Comparison of ENCODE assay signal across 9 cellular contexts in the genomic region with DNA sequence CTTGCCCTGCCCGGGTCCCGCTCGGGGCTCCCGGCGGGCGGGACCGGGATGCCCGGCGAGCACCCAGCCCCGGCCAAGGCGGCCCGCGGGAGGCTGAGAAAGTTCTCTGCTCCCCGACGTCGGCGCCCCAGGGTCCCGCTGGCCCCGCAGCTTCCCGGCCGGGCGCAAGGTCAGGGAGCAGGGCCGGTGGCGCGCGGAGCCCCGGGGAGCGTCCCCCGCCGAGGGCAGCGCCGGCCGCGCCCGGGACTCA. TPM values are rescaled to one million over a fixed set of nuclear protein-coding genes. Genes with fewer than 3 reads are reported as not detected.
DNase-seq lines count a peak whose midpoint lies in the region; ATAC-seq, FAIRE-seq and TF ChIP-seq lines count a peak whose summit lies in the region.
"Had no signal": no experiment of that assay in that cellular context is flagged by ENCODE, and none has a peak within 500 bp of the region (broad histone marks: within the 10 kb centered on the region; RNA-seq: fewer than 3 reads in every experiment).

No MANE protein-coding gene starts in this region.

- peak overlapping the region; percentile 19; the same call in 1 of the 2 replicates for H3K4me3 ChIP-seq in Karpas-422 (ENCODE audit: low read length)
- peak overlapping the region in 3 of 4 experiments; percentile 57 to 77 (median 70) for H3K4me3 ChIP-seq in fibroblast of lung (replicated peaks in 1 of 4; ENCODE audit: control extremely low read depth in 1 of 4, insufficient read depth in 1 of 4, low read depth in 3 of 4, low read length in 4 of 4)
- H3K4me3 ChIP-seq in skin epidermis, result peak overlapping the region; percentile 41 to 71 (median 63)

- H3K9ac ChIP-seq in Karpas-422 (ENCODE audit: low read length) (no peak overlapping the region), fibroblast of lung (ENCODE audit: insufficient read depth, low read length) (peak overlapping the region; percentile 50)

- H3K4me1 ChIP-seq in Karpas-422 (ENCODE audit: low read length), result peaks cover 10% of the 10 kb centered on the region
- peaks cover 8% of the 10 kb centered on the region for H3K4me1 ChIP-seq in fibroblast of lung (ENCODE audit: control insufficient read depth, extremely low read depth, insufficient read depth, low read length)

- H3K27ac ChIP-seq in Karpas-422 (ENCODE audit: low read length), result no peak overlapping the region
- H3K27ac ChIP-seq in fibroblast of lung (ENCODE audit: insufficient read depth, low read length), result no peak overlapping the region
- peak overlapping the region in 10 of 21 experiments; percentile 12 to 77 (median 56) for H3K27ac ChIP-seq in skin epidermis

- H3K9me3 ChIP-seq in Karpas-422 (ENCODE audit: low read length), result no peaks in the 10 kb centered on the region
- no peaks in the 10 kb centered on the region for H3K9me3 ChIP-seq in fibroblast of lung (ENCODE audit: control insufficient read depth, insufficient read depth, low read depth, low read length)

- no peaks in the 10 kb centered on the region for H3K27me3 ChIP-seq in Karpas-422 (ENCODE audit: low read length)
- H3K27me3 ChIP-seq in fibroblast of lung (ENCODE audit: control insufficient read depth, insufficient read depth, low read length), result peaks cover 3% of the 10 kb centered on the region

- H3K4me2 ChIP-seq in Karpas-422 (ENCODE audit: low read depth, low read length, poor library complexity, severe bottlenecking) (peak overlapping the region; percentile 37), fibroblast of lung (ENCODE audit: extremely low read depth, insufficient read depth, low read length) (peak overlapping the region; percentile 95)

- peaks cover 0 to 2% of the 10 kb centered on the region in 2 donors for H3K36me3 Mint-ChIP-seq in activated T-cell treated with anti-CD3 and anti-CD28 coated beads, Interleukin-2, amount 50 U/mL, for 72 hours (ENCODE audit: insufficient read depth in 2 of 2)
- no peaks in the 10 kb centered on the region for H3K36me3 Mint-ChIP-seq in HFFc6 (ENCODE audit: low read depth)
- H3K36me3 Mint-ChIP-seq: CD4-positive, CD25-positive, alpha-beta regulatory T cell had no signal

- H3K36me3 ChIP-seq in Karpas-422 (ENCODE audit: insufficient read depth, low read length) (no peaks in the 10 kb centered on the region), fibroblast of lung (ENCODE audit: control insufficient read depth, insufficient read depth, low read length) (no peaks in the 10 kb centered on the region)

- peaks cover 32% of the 10 kb centered on the region for H3K4me1 Mint-ChIP-seq in activated T-cell treated with anti-CD3 and anti-CD28 coated beads, Interleukin-2, amount 50 U/mL, for 72 hours (ENCODE audit: low read depth)
- peaks cover 40% of the 10 kb centered on the region for H3K4me1 Mint-ChIP-seq in HFFc6 (ENCODE audit: low read depth)

- no peaks in the 10 kb centered on the region for H3K9me3 Mint-ChIP-seq in activated T-cell treated with anti-CD3 and anti-CD28 coated beads, Interleukin-2, amount 50 U/mL, for 72 hours
- H3K9me3 Mint-ChIP-seq in HFFc6, result no peaks in the 10 kb centered on the region

- no peaks in the 10 kb centered on the region for H3K9me2 ChIP-seq in Karpas-422 (replicated peaks; ENCODE audit: insufficient read depth, low read length)

- peak; percentile 31 to 40 for ATAC-seq in activated T-cell treated with anti-CD3 and anti-CD28 coated beads, Interleukin-2, amount 50 U/mL, for 72 hours (replicated peaks in 1 of 2)

- H3K27ac Mint-ChIP-seq in activated T-cell treated with anti-CD3 and anti-CD28 coated beads, Interleukin-2, amount 50 U/mL, for 72 hours, result no peak overlapping the region
- H3K27ac Mint-ChIP-seq in HFFc6, result no peak overlapping the region
- H3K27ac Mint-ChIP-seq: CD4-positive, CD25-positive, alpha-beta regulatory T cell had no signal

- TF ChIP-seq CTCF in fibroblast of lung (conservative IDR thresholded peaks at IDR 0.05 in 1 of 2, IDR thresholded peaks at IDR 0.05 in 1 of 2; ENCODE audit: low read depth in 1 of 2, low read length in 2 of 2) (no peak), HFFc6 (IDR thresholded peaks at IDR 0.05) (no peak)

- no peaks in the 10 kb centered on the region for H3K79me2 ChIP-seq in Karpas-422 (ENCODE audit: low read length)
- H3K79me2 ChIP-seq in fibroblast of lung (ENCODE audit: control insufficient read depth, insufficient read depth, low read length), result peaks cover 3% of the 10 kb centered on the region

- no peak for DNase-seq in activated T-cell treated with anti-CD3 and anti-CD28 coated beads, Interleukin-2, amount 50 U/mL, for 72 hours
- no peak for DNase-seq in activated T-cell treated with anti-CD3 and anti-CD28 coated beads, Interleukin-2, amount 50 U/mL, for 48 hours
- DNase-seq in Karpas-422, result no peak
- DNase-seq in fibroblast of lung (ENCODE audit: low read depth in 2 of 2), result no peak
- no peak for DNase-seq in HFFc6
- no peak for DNase-seq in frontal cortex (ENCODE audit: low spot score in 2 of 2)
- no peak for DNase-seq in stimulated activated CD4-positive, alpha-beta T cell treated with anti-CD3 and anti-CD28 coated beads, Interleukin-15, amount 100 ng/mL, for 24 hours

- peaks cover 45% of the 10 kb centered on the region for H3K27me3 Mint-ChIP-seq in activated T-cell treated with anti-CD3 and anti-CD28 coated beads, Interleukin-2, amount 50 U/mL, for 72 hours (ENCODE audit: low read depth)
- no peaks in the 10 kb centered on the region; the same call in none of the 2 replicates for H3K27me3 Mint-ChIP-seq in HFFc6 (ENCODE audit: insufficient read depth)

- H4K20me1 ChIP-seq in Karpas-422 (ENCODE audit: insufficient read depth, low read depth, low read length) (no peaks in the 10 kb centered on the region), fibroblast of lung (ENCODE audit: control insufficient read depth, extremely low read depth, insufficient read depth, low read length) (no peaks in the 10 kb centered on the region)

- H2AFZ ChIP-seq in Karpas-422 (ENCODE audit: low read length) (no peak overlapping the region), fibroblast of lung (ENCODE audit: low read length) (no peak overlapping the region)

- no peak overlapping the region for H3K4me3 Mint-ChIP-seq in activated T-cell treated with anti-CD3 and anti-CD28 coated beads, Interleukin-2, amount 50 U/mL, for 72 hours
- H3K4me3 Mint-ChIP-seq in HFFc6, result no peak overlapping the region; the same call in 1 of the 2 replicates

- FAIRE-seq in frontal cortex (lab: Jason Lieb, UNC), result no peak

RNA-seq across cellular contexts. Expression of gene SERPINE2, which starts 0.3 kb away (rescaled TPM):
- 10 to 100 TPM; 62.9 to 81.6 TPM for total RNA-seq in activated T-cell treated with anti-CD3 and anti-CD28 coated beads, Interleukin-2, amount 50 U/mL, for 72 hours
- total RNA-seq in Karpas-422 (2014; rRNA removed; shearing (Covaris generic); ENCODE audit: low replicate concordance), result 6.8 and 14.5 TPM in 2 replicates
- total RNA-seq in fibroblast of lung (37.2 and 77.9 TPM in 2 replicates), frontal cortex (36.3 TPM)
- polyA plus RNA-seq in fibroblast of lung, result 104 and 149 TPM in 2 replicates
- polyA plus RNA-seq in fibroblast of lung (2012), result 113 and 143 TPM in 2 replicates
- 63.7 and 116 TPM in 2 replicates for polyA minus RNA-seq in fibroblast of lung (ENCODE audit: low replicate concordance)
- 100 to 1,000 TPM; 145 to 385 (median 169) TPM for total RNA-seq in HFFc6 (2021; fragmentation: NEBNext Ultra II Directional; extraction: Animal tissue kit (Norgen Biotek cat#: 25700))

Comparison
In these comparisons a context has a peak if more than half of its experiments do, and no peak if none do; other contexts are left out.
1. H3K4me3 ChIP-seq: peak in every context shown above with its lines; median percentile 70 in fibroblast of lung; 63 in skin epidermis; 19 in Karpas-422.